Comparison of ENCODE assay signal across 24 cellular contexts in the genomic region with DNA sequence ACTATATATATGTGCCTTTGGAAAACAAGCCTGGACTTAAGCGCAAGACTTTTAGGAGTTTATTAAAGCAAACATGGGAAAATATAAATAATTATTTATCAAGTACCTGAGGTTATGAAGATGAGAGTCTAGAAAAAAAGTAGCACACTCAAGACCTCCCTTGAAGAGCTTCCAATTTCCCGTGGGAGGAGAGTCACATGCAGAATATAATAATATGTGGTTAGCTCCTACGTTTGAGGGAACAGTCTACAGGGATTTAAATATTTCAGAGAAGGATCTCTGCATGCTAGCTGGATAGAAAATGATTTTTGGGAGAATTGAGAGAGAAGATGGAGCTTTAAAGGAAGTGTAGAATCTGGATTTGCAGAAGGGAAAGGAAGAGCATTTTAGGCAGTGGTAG.
DNase-seq lines count a peak whose midpoint lies in the region; ATAC-seq and TF ChIP-seq lines count a peak whose summit lies in the region.
"Had no signal": no experiment of that assay in that cellular context is flagged by ENCODE, and none has a peak within 500 bp of the region (broad histone marks: within the 10 kb centered on the region; RNA-seq: fewer than 3 reads in every experiment).

No MANE protein-coding gene starts in this region.

- H3K27me3 ChIP-seq in osteoblast (ENCODE audit: insufficient read depth, low read length) (no peaks in the 10 kb centered on the region), foreskin keratinocyte (no peaks in the 10 kb centered on the region), upper lobe of left lung (no peaks in the 10 kb centered on the region), mesendoderm (ENCODE audit: insufficient read depth, low read length, poor library complexity) (no peaks in the 10 kb centered on the region)

- TF ChIP-seq POLR2A in upper lobe of left lung (IDR thresholded peaks at IDR 0.05) = no peak

- no peak overlapping the region for H3K9ac ChIP-seq in mesendoderm (ENCODE audit: low read length)

- H3K9me3 ChIP-seq in osteoblast (ENCODE audit: low read depth, low read length) = no peaks in the 10 kb centered on the region
- no peaks in the 10 kb centered on the region for H3K9me3 ChIP-seq in upper lobe of left lung

- H3K27ac ChIP-seq in osteoblast (ENCODE audit: low read depth, low read length) = peak overlapping the region; percentile 37
- no peak overlapping the region for H3K27ac ChIP-seq in foreskin keratinocyte
- no peak overlapping the region for H3K27ac ChIP-seq in upper lobe of left lung
- no peak overlapping the region for H3K27ac ChIP-seq in mesendoderm (ENCODE audit: low read depth, low read length)
- H3K27ac ChIP-seq: SK-N-MC had no signal

- TF ChIP-seq CTCF in AG10803 (conservative IDR thresholded peaks at IDR 0.05; ENCODE audit: low read length) (no peak), fibroblast of mammary gland (conservative IDR thresholded peaks at IDR 0.05; ENCODE audit: control insufficient read depth, insufficient read depth, low read depth, low read length) (no peak), osteoblast (IDR thresholded peaks at IDR 0.05; ENCODE audit: extremely low read depth, low read depth, low read length) (no peak), foreskin keratinocyte (conservative IDR thresholded peaks at IDR 0.05) (no peak), upper lobe of left lung (IDR thresholded peaks at IDR 0.05) (no peak)

- ATAC-seq in sciatic nerve (no peak), foreskin keratinocyte (no peak), upper lobe of left lung (ENCODE audit: low FRiP score in 2 of 2) (no peak)
- ATAC-seq: HepG2 had no signal

- no peaks in the 10 kb centered on the region for H3K79me1 ChIP-seq in mesendoderm (ENCODE audit: low read length)

- peaks cover 18% of the 10 kb centered on the region for H3K36me3 ChIP-seq in osteoblast (ENCODE audit: insufficient read depth, low read length)
- H3K36me3 ChIP-seq in upper lobe of left lung = peaks cover 2 to 42% (median 6%) of the 10 kb centered on the region in 4 donors
- no peaks in the 10 kb centered on the region for H3K36me3 ChIP-seq in mesendoderm (ENCODE audit: control insufficient read depth, insufficient read depth, low read length)

- no peak overlapping the region for H3K4ac ChIP-seq in mesendoderm (ENCODE audit: low read depth, low read length)

- H2BK5ac ChIP-seq in mesendoderm (ENCODE audit: low read length) = no peak overlapping the region

- intact Hi-C loops in sciatic nerve (cut with DNase I) = no loop called here

- WGBS in upper lobe of left lung, 2 donors = 47 to 73% methylated on average over 3 of the region's 3 CpGs
- WGBS in mesendoderm (ENCODE audit: extremely low coverage, insufficient coverage, low lambda C conversion rate) = no CpG with 5 or more reads among the region's 3 CpGs

- H4K20me1 ChIP-seq in osteoblast (ENCODE audit: insufficient read depth, low read length) = no peaks in the 10 kb centered on the region

- in situ Hi-C loops in SK-MEL-5 (cut with HindIII; ENCODE audit: low pct_unique_long_range_greater_than_20kb, low sequenced_read_pairs) = no loop called here

- H3K4me1 ChIP-seq in osteoblast (ENCODE audit: insufficient read depth, low read length) (peaks cover 34% of the 10 kb centered on the region), foreskin keratinocyte (no peaks in the 10 kb centered on the region), upper lobe of left lung (no peaks in the 10 kb centered on the region), mesendoderm (ENCODE audit: control insufficient read depth, low read depth, low read length) (no peaks in the 10 kb centered on the region)

- no peak overlapping the region for H3K56ac ChIP-seq in mesendoderm (ENCODE audit: low read length)

- no peaks in the 10 kb centered on the region for H3K79me2 ChIP-seq in osteoblast (ENCODE audit: insufficient read depth, low read length)
- no peaks in the 10 kb centered on the region for H3K79me2 ChIP-seq in mesendoderm (ENCODE audit: control insufficient read depth, insufficient read depth, low read length)

- H3K18ac ChIP-seq in mesendoderm (ENCODE audit: low read length) = no peak overlapping the region

- no peak overlapping the region for H2AK5ac ChIP-seq in mesendoderm (ENCODE audit: low read length)

- no peak for TF ChIP-seq EP300 in upper lobe of left lung (IDR thresholded peaks at IDR 0.05)

- DNase-seq in AG10803 (ENCODE audit: low read depth) = peak; percentile 40
- DNase-seq in SK-MEL-5 (ENCODE audit: low read depth, low spot score) = peak; percentile 39
- peak; percentile 75 for DNase-seq in fibroblast of mammary gland (ENCODE audit: low read depth)
- DNase-seq in osteoblast (ENCODE audit: insufficient read length, low spot score, missing footprints) = no peak
- DNase-seq in sciatic nerve (ENCODE audit: low spot score) = no peak
- no peak for DNase-seq in foreskin keratinocyte
- DNase-seq in upper lobe of left lung = no peak
- no peak for DNase-seq in mesendoderm
- DNase-seq: 8988T; ACHN; CD4-positive, CD25-positive, alpha-beta regulatory T cell; DMS153; DND-41; Karpas-422; NCI-H1092 treated with DMSO at 0.1 percent for 48 hours; NCI-H1436; NCI-H187; NCI-H2081 treated with DMSO at 0.1 percent for 48 hours; NCI-H446 treated with DMSO at 0.1 percent for 48 hours; NCI-H526; NCI-H82; SHP77 treated with DMSO at 0.1 percent for 48 hours had no signal

- no peak overlapping the region for H2BK15ac ChIP-seq in mesendoderm (replicated peaks; ENCODE audit: low read depth)

- H2AFZ ChIP-seq in osteoblast (ENCODE audit: low read length) = no peak overlapping the region

- H3K4me3 ChIP-seq in AG10803 (ENCODE audit: low read length) (no peak overlapping the region), fibroblast of mammary gland (ENCODE audit: control insufficient read depth, low read depth, low read length) (no peak overlapping the region), osteoblast (ENCODE audit: insufficient read depth, low read length) (no peak overlapping the region), upper lobe of left lung (no peak overlapping the region), mesendoderm (ENCODE audit: low read length) (no peak overlapping the region)
- H3K4me3 ChIP-seq: SK-N-MC had no signal

- H2BK120ac ChIP-seq in mesendoderm (ENCODE audit: low read depth, low read length) = no peak overlapping the region

- H3K4me2 ChIP-seq in osteoblast (ENCODE audit: insufficient read depth, low read length) (no peak overlapping the region), mesendoderm (ENCODE audit: low read length) (no peak overlapping the region)

- no peak overlapping the region for H4K5ac ChIP-seq in mesendoderm (ENCODE audit: low read length)

- H4K8ac ChIP-seq in mesendoderm (ENCODE audit: low read depth, low read length) = no peak overlapping the region

- no peak overlapping the region for H3K23ac ChIP-seq in mesendoderm (ENCODE audit: low read length)

Comparison
In these comparisons a context has a peak if more than half of its experiments do, and no peak if none do; other contexts are left out.
1. DNase-seq: peak in AG10803 (single experiment), SK-MEL-5 (single experiment) and fibroblast of mammary gland (single experiment); none in osteoblast (single experiment), sciatic nerve (single experiment), foreskin keratinocyte (0 of 2), upper lobe of left lung (0 of 2) and mesendoderm (single experiment).